In genomic region chr19:39327990-39328705, GRCh38 we compare ENCODE assay signal across 1 cellular context.
TF ChIP-seq lines count a peak whose summit lies in the region.

No MANE protein-coding gene starts in this region.

TF ChIP-seq in K562, 482 proteins besides CTCF, POLR2A, EP300 and RAD21 (continues in another document):
- TF ChIP-seq CEBPB (tag; IDR thresholded peaks at IDR 0.05) (no peak), MCM3 (IDR thresholded peaks at IDR 0.05) (no peak), CC2D1A (IDR thresholded peaks at IDR 0.05) (peak; percentile 62; the same call in 1 of the 2 replicates), MCM7 (IDR thresholded peaks at IDR 0.05) (no peak), KDM5B (IDR thresholded peaks at IDR 0.05; ENCODE audit: insufficient replicate concordance, low read depth, low read length) (no peak), NFE2L1 (tag; IDR thresholded peaks at IDR 0.05; ENCODE audit: borderline replicate concordance, low read depth) (no peak), ATF3 (IDR thresholded peaks at IDR 0.05) (peak; percentile 31; the same call in 1 of the 2 replicates), ATF3 (CRISPR knock-in tag; conservative IDR thresholded peaks at IDR 0.05) (no peak), RFX1 (IDR thresholded peaks at IDR 0.05) (no peak), CBFA2T2 (conservative IDR thresholded peaks at IDR 0.05) (no peak), PRDM10 (IDR thresholded peaks at IDR 0.05; ENCODE audit: partially characterized antibody) (no peak), RHOXF2B (CRISPR knock-in tag; conservative IDR thresholded peaks at IDR 0.05) (no peak), KAT7 (CRISPR knock-in tag; IDR thresholded peaks at IDR 0.05; ENCODE audit: borderline replicate concordance) (no peak), POLR2AphosphoS5 (IDR thresholded peaks at IDR 0.05; ENCODE audit: control insufficient read depth, insufficient read depth, low read depth, low read length) (no peak), NUFIP1 (IDR thresholded peaks at IDR 0.05; ENCODE audit: partially characterized antibody) (no peak), ZNF431 (CRISPR knock-in tag; IDR thresholded peaks at IDR 0.05) (no peak), ZFP36 (IDR thresholded peaks at IDR 0.05; ENCODE audit: low read depth, low read length, partially characterized antibody) (no peak), MYNN (IDR thresholded peaks at IDR 0.05) (no peak), MYNN (CRISPR knock-in tag; IDR thresholded peaks at IDR 0.05) (no peak), ZNF830 (CRISPR knock-in tag; IDR thresholded peaks at IDR 0.05) (no peak), IRF2 (CRISPR knock-in tag; IDR thresholded peaks at IDR 0.05) (no peak), VEZF1 (CRISPR knock-in tag; IDR thresholded peaks at IDR 0.05) (peak; percentile 17; the same call in 1 of the 2 replicates), SAFB (IDR thresholded peaks at IDR 0.05; ENCODE audit: borderline replicate concordance, low read depth, low read length) (no peak), HOXB6 (CRISPR knock-in tag; IDR thresholded peaks at IDR 0.05; ENCODE audit: borderline replicate concordance) (no peak), HDAC8 (tag; IDR thresholded peaks at IDR 0.05) (no peak), ZNF263 (CRISPR knock-in tag; IDR thresholded peaks at IDR 0.05; ENCODE audit: borderline replicate concordance) (no peak), GABPA (tag; conservative IDR thresholded peaks at IDR 0.05; ENCODE audit: low read depth) (no peak), ZNF124 (CRISPR knock-in tag; IDR thresholded peaks at IDR 0.05) (no peak), SMC3 (conservative IDR thresholded peaks at IDR 0.05; ENCODE audit: insufficient read depth, low read depth, low read length) (peak; percentile 95), C11orf30 (IDR thresholded peaks at IDR 0.05; ENCODE audit: low read depth) (no peak), SIN3B (IDR thresholded peaks at IDR 0.05; ENCODE audit: low read depth) (no peak), ETV6 (IDR thresholded peaks at IDR 0.05; ENCODE audit: borderline replicate concordance in 1 of 2, low read depth in 2 of 2, low read length in 1 of 2) (no peak), ETV6 (CRISPR knock-in tag; IDR thresholded peaks at IDR 0.05; ENCODE audit: borderline replicate concordance) (no peak), TEAD1 (CRISPR knock-in tag; IDR thresholded peaks at IDR 0.05) (peak; percentile 20 to 89; a peak in 2 of 4 replicates), GTF3C2 (IDR thresholded peaks at IDR 0.05; ENCODE audit: borderline replicate concordance, extremely low read depth, insufficient read length) (no peak), ZBTB1 (CRISPR knock-in tag; IDR thresholded peaks at IDR 0.05; ENCODE audit: borderline replicate concordance, low read depth) (no peak), SMAD3 (CRISPR knock-in tag; conservative IDR thresholded peaks at IDR 0.05) (no peak), ZBTB8A (IDR thresholded peaks at IDR 0.05; ENCODE audit: partially characterized antibody) (no peak), KDM4B (IDR thresholded peaks at IDR 0.05; ENCODE audit: borderline replicate concordance in 2 of 2, low read depth in 1 of 2) (0 out of 4 replicates have a peak, but pooled peaks of 1 of the 2 experiments have one; percentile 31), FOXA1 (IDR thresholded peaks at IDR 0.05; ENCODE audit: borderline replicate concordance) (no peak), RBM22 (IDR thresholded peaks at IDR 0.05; ENCODE audit: low read depth, low read length, poor library complexity, severe bottlenecking) (no peak), ZNF174 (CRISPR knock-in tag; IDR thresholded peaks at IDR 0.05) (no peak), FOXJ3 (CRISPR knock-in tag; IDR thresholded peaks at IDR 0.05) (no peak), MAFG (tag; conservative IDR thresholded peaks at IDR 0.05) (no peak), DIDO1 (tag; IDR thresholded peaks at IDR 0.05; ENCODE audit: low read depth) (no peak)
- TF ChIP-seq, protein P1, sequence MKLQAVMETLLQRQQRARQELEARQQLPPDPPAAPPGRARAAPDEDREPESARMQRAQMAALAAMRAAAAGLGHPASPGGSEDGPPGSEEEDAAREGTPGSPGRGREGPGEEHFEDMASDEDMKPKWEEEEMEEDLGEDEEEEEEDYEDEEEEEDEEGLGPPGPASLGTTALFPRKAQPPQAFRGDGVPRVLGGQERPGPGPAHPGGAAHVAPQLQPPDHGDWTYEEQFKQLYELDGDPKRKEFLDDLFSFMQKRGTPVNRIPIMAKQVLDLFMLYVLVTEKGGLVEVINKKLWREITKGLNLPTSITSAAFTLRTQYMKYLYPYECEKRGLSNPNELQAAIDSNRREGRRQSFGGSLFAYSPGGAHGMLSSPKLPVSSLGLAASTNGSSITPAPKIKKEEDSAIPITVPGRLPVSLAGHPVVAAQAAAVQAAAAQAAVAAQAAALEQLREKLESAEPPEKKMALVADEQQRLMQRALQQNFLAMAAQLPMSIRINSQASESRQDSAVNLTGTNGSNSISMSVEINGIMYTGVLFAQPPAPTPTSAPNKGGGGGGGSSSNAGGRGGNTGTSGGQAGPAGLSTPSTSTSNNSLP (IDR thresholded peaks at IDR 0.05; ENCODE audit: borderline replicate concordance, low read depth, low read length) = no peak
- TF ChIP-seq, protein P2, sequence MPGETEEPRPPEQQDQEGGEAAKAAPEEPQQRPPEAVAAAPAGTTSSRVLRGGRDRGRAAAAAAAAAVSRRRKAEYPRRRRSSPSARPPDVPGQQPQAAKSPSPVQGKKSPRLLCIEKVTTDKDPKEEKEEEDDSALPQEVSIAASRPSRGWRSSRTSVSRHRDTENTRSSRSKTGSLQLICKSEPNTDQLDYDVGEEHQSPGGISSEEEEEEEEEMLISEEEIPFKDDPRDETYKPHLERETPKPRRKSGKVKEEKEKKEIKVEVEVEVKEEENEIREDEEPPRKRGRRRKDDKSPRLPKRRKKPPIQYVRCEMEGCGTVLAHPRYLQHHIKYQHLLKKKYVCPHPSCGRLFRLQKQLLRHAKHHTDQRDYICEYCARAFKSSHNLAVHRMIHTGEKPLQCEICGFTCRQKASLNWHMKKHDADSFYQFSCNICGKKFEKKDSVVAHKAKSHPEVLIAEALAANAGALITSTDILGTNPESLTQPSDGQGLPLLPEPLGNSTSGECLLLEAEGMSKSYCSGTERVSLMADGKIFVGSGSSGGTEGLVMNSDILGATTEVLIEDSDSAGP (CRISPR knock-in tag; IDR thresholded peaks at IDR 0.05) = no peak
- TF ChIP-seq, protein P3, sequence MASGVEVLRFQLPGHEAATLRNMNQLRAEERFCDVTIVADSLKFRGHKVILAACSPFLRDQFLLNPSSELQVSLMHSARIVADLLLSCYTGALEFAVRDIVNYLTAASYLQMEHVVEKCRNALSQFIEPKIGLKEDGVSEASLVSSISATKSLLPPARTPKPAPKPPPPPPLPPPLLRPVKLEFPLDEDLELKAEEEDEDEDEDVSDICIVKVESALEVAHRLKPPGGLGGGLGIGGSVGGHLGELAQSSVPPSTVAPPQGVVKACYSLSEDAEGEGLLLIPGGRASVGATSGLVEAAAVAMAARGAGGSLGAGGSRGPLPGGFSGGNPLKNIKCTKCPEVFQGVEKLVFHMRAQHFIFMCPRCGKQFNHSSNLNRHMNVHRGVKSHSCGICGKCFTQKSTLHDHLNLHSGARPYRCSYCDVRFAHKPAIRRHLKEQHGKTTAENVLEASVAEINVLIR (CRISPR knock-in tag; IDR thresholded peaks at IDR 0.05) = no peak
- TF ChIP-seq, protein P4, sequence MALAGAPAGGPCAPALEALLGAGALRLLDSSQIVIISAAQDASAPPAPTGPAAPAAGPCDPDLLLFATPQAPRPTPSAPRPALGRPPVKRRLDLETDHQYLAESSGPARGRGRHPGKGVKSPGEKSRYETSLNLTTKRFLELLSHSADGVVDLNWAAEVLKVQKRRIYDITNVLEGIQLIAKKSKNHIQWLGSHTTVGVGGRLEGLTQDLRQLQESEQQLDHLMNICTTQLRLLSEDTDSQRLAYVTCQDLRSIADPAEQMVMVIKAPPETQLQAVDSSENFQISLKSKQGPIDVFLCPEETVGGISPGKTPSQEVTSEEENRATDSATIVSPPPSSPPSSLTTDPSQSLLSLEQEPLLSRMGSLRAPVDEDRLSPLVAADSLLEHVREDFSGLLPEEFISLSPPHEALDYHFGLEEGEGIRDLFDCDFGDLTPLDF (CRISPR knock-in tag; IDR thresholded peaks at IDR 0.05) = no peak
- TF ChIP-seq, protein P5, sequence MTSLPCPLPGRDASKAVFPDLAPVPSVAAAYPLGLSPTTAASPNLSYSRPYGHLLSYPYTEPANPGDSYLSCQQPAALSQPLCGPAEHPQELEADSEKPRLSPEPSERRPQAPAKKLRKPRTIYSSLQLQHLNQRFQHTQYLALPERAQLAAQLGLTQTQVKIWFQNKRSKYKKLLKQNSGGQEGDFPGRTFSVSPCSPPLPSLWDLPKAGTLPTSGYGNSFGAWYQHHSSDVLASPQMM (CRISPR knock-in tag; IDR thresholded peaks at IDR 0.05) = no peak
- TF ChIP-seq, protein P6, sequence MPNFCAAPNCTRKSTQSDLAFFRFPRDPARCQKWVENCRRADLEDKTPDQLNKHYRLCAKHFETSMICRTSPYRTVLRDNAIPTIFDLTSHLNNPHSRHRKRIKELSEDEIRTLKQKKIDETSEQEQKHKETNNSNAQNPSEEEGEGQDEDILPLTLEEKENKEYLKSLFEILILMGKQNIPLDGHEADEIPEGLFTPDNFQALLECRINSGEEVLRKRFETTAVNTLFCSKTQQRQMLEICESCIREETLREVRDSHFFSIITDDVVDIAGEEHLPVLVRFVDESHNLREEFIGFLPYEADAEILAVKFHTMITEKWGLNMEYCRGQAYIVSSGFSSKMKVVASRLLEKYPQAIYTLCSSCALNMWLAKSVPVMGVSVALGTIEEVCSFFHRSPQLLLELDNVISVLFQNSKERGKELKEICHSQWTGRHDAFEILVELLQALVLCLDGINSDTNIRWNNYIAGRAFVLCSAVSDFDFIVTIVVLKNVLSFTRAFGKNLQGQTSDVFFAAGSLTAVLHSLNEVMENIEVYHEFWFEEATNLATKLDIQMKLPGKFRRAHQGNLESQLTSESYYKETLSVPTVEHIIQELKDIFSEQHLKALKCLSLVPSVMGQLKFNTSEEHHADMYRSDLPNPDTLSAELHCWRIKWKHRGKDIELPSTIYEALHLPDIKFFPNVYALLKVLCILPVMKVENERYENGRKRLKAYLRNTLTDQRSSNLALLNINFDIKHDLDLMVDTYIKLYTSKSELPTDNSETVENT (CRISPR knock-in tag; IDR thresholded peaks at IDR 0.05) = no peak
